In the genomic region with DNA sequence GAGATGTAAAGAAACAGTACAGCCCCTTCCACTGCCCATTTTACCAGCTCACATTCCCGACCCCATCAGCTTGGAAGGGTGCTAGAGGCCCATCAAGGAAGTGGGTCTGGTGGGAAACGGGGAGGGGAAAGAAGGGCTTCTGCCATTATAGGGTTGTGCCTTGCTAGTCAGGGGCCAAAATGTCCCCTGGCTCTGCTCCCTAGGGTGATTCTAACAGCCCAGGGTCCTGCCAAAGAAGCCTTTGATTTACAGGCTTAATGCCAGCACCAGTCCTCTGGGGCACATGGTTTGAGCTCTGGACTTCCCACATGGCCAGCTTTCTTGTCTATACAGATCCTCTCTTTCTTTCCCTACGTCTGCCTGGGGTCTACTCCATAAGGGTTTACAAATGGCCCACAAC, we compare ENCODE assay signal across 25 cellular contexts. TPM values are rescaled to one million over a fixed set of nuclear protein-coding genes. Genes with fewer than 3 reads are reported as not detected.
DNase-seq lines count a peak whose midpoint lies in the region; ATAC-seq and TF ChIP-seq lines count a peak whose summit lies in the region.
"Had no signal": no experiment of that assay in that cellular context is flagged by ENCODE, and none has a peak within 500 bp of the region (broad histone marks: within the 10 kb centered on the region; RNA-seq: fewer than 3 reads in every experiment).

No MANE protein-coding gene starts in this region.

- CTCF ChIA-PET in activated CD8-positive, alpha-beta memory T cell treated with anti-CD3 and anti-CD28 coated beads, Interleukin-2, amount 10 ng/mL, durations not matched to agents 7 days and 5 days (lab: Charles Lee), result interaction anchor here (0.7 to 3.0 kb wide), 5 partner anchors 8 to 104 kb away, joined by 3 to 18 read pairs (median 4); no protein-coding TSS in a partner anchor
- CTCF ChIA-PET in PC-3 (lab: Charles Lee), result interaction anchor here (0.6 kb wide), 1 partner anchor 167 kb away, joined by 5 read pairs; no protein-coding TSS in a partner anchor

- H3K4me1 ChIP-seq in MM.1S (ENCODE audit: low read length) (peaks cover 26% of the 10 kb centered on the region), heart left ventricle (peaks cover 0 to 48% (median 19%) of the 10 kb centered on the region in 12 donors), tibial artery (peaks cover 0 to 57% (median 17%) of the 10 kb centered on the region in 4 donors), PC-3 (ENCODE audit: insufficient read depth, low read length) (no peaks in the 10 kb centered on the region)
- H3K4me1 ChIP-seq: colonic mucosa had no signal

- H3K27me3 ChIP-seq in MM.1S (replicated peaks; ENCODE audit: insufficient read depth, low read length) (no peaks in the 10 kb centered on the region), heart left ventricle (no peaks in the 10 kb centered on the region), tibial artery (no peaks in the 10 kb centered on the region), PC-3 (ENCODE audit: low read length) (no peaks in the 10 kb centered on the region)
- H3K27me3 ChIP-seq: colonic mucosa, esophagus squamous epithelium, gastroesophageal sphincter, MG63, tibial nerve had no signal

- WGBS in heart left ventricle, 4 donors, result 43 to 57% (median 56%) methylated on average over 3 of the region's 3 CpGs

- H3K36me3 Mint-ChIP-seq in activated CD8-positive, alpha-beta memory T cell treated with anti-CD3 and anti-CD28 coated beads, Interleukin-2, amount 10 ng/mL, durations not matched to agents 7 days and 5 days, result no peaks in the 10 kb centered on the region
- peaks cover 0 to 9% (median 6%) of the 10 kb centered on the region in 3 donors for H3K36me3 Mint-ChIP-seq in naive thymus-derived CD8-positive, alpha-beta T cell
- H3K36me3 Mint-ChIP-seq: WTC11 had no signal

- H2AFZ ChIP-seq in MM.1S (ENCODE audit: low read length), result no peak overlapping the region
- no peak overlapping the region for H2AFZ ChIP-seq in PC-3 (ENCODE audit: low read length)

- H3K9me2 ChIP-seq in MM.1S (replicated peaks; ENCODE audit: insufficient read depth, low read length), result no peaks in the 10 kb centered on the region
- H3K9me2 ChIP-seq in PC-3 (replicated peaks; ENCODE audit: low read length), result no peaks in the 10 kb centered on the region
- H3K9me2 ChIP-seq: SK-N-SH had no signal

- DNase-seq in activated CD8-positive, alpha-beta memory T cell treated with anti-CD3 and anti-CD28 coated beads, Interleukin-2, amount 10 ng/mL, durations not matched to agents 7 days and 5 days, result no peak
- no peak for DNase-seq in activated CD8-positive, alpha-beta memory T cell treated with anti-CD3 and anti-CD28 coated beads, Interleukin-2, amount 50 U/mL, for 48 hours
- DNase-seq in MM.1S, result no peak
- no peak for DNase-seq in heart left ventricle
- no peak for DNase-seq in tibial artery
- no peak for DNase-seq in naive thymus-derived CD8-positive, alpha-beta T cell
- DNase-seq in PC-3, result no peak
- DNase-seq: activated CD4-positive, alpha-beta memory T cell treated with anti-CD3 and anti-CD28 coated beads, Interleukin-2, amount 10 ng/mL, durations not matched to agents 7 days and 5 days; activated naive CD8-positive, alpha-beta T cell treated with anti-CD3 and anti-CD28 coated beads, Interleukin-2, amount 10 ng/mL, durations not matched to agents 7 days and 5 days; colonic mucosa; endodermal cell; esophagus squamous epithelium; kidney; mammary epithelial cell; MG63; NCI-H146; NCI-H2171 treated with DMSO at 0.1 percent for 48 hours; NCI-H526; SK-N-SH; stimulated activated CD4-positive, alpha-beta T cell treated with anti-CD3 and anti-CD28 coated beads, Interleukin-4, amount 100 ng/mL, for 1 hour; stimulated activated naive CD8-positive, alpha-beta T cell treated with anti-CD3 and anti-CD28 coated beads, Interleukin-15, Interleukin-2, amounts not matched to agents 100 U/mL and 50 U/mL, for 24 hours had no signal

- H3K79me2 ChIP-seq in MM.1S (ENCODE audit: low read length) (peaks cover 3% of the 10 kb centered on the region), PC-3 (ENCODE audit: low read length) (no peaks in the 10 kb centered on the region)

- peak overlapping the region; percentile 63; the same call in 1 of the 2 replicates for H3K4me2 ChIP-seq in MM.1S (ENCODE audit: low read depth, low read length)
- H3K4me2 ChIP-seq in PC-3 (ENCODE audit: low read length), result no peak overlapping the region
- H3K4me2 ChIP-seq: SK-N-SH had no signal

- ATAC-seq in activated CD8-positive, alpha-beta memory T cell treated with anti-CD3 and anti-CD28 coated beads, Interleukin-2, amount 10 ng/mL, durations not matched to agents 7 days and 5 days, result no peak
- ATAC-seq in heart left ventricle, result peak; percentile 38 to 74 (median 56)
- ATAC-seq in naive thymus-derived CD8-positive, alpha-beta T cell, result no peak
- ATAC-seq in GM21723 (IDR thresholded peaks at IDR 0.05; ENCODE audit: unreplicated experiment), result no peak
- no peak for ATAC-seq in PC-3
- ATAC-seq: gastroesophageal sphincter; stimulated activated naive CD8-positive, alpha-beta T cell treated with anti-CD3 and anti-CD28 coated beads, Interleukin-15, Interleukin-2, amounts not matched to agents 100 U/mL and 50 U/mL, for 24 hours; WTC11 had no signal

- no peak for TF ChIP-seq POLR2A in heart left ventricle (IDR thresholded peaks at IDR 0.05)

- peaks cover 10% of the 10 kb centered on the region for H3F3A ChIP-seq in MM.1S (ENCODE audit: insufficient read depth, low read length)
- H3F3A ChIP-seq in PC-3 (ENCODE audit: low read length, unreplicated experiment), result no peaks in the 10 kb centered on the region

- H3K27ac Mint-ChIP-seq in activated CD8-positive, alpha-beta memory T cell treated with anti-CD3 and anti-CD28 coated beads, Interleukin-2, amount 10 ng/mL, durations not matched to agents 7 days and 5 days, result peak overlapping the region; percentile 10
- peak overlapping the region in 1 of 10 donors; percentile 24 for H3K27ac Mint-ChIP-seq in naive thymus-derived CD8-positive, alpha-beta T cell
- H3K27ac Mint-ChIP-seq: activated CD4-positive, alpha-beta memory T cell treated with anti-CD3 and anti-CD28 coated beads, Interleukin-2, amount 10 ng/mL, durations not matched to agents 7 days and 5 days; activated naive CD8-positive, alpha-beta T cell treated with anti-CD3 and anti-CD28 coated beads, Interleukin-2, amount 10 ng/mL, durations not matched to agents 7 days and 5 days; endodermal cell; WTC11 had no signal

- TF ChIP-seq CTCF in MM.1S (IDR thresholded peaks at IDR 0.05; ENCODE audit: low read length) (no peak), heart left ventricle (IDR thresholded peaks at IDR 0.05) (no peak), tibial artery (IDR thresholded peaks at IDR 0.05) (no peak), PC-3 (conservative IDR thresholded peaks at IDR 0.05; ENCODE audit: low read depth, low read length) (no peak)

- no peak overlapping the region for H3K4me3 Mint-ChIP-seq in activated CD8-positive, alpha-beta memory T cell treated with anti-CD3 and anti-CD28 coated beads, Interleukin-2, amount 10 ng/mL, durations not matched to agents 7 days and 5 days
- no peak overlapping the region for H3K4me3 Mint-ChIP-seq in naive thymus-derived CD8-positive, alpha-beta T cell
- H3K4me3 Mint-ChIP-seq: activated CD4-positive, alpha-beta memory T cell treated with anti-CD3 and anti-CD28 coated beads, Interleukin-2, amount 10 ng/mL, durations not matched to agents 7 days and 5 days; activated naive CD8-positive, alpha-beta T cell treated with anti-CD3 and anti-CD28 coated beads, Interleukin-2, amount 10 ng/mL, durations not matched to agents 7 days and 5 days; endodermal cell; WTC11 had no signal

- BruUV-seq in PC-3 (replicated peaks; lab: Mats Ljungman, UMichigan), result no TSS peak

- H3K9me3 ChIP-seq in MM.1S (replicated peaks; ENCODE audit: insufficient read depth, low read length) (no peaks in the 10 kb centered on the region), heart left ventricle (no peaks in the 10 kb centered on the region), tibial artery (no peaks in the 10 kb centered on the region), PC-3 (ENCODE audit: low read length) (no peaks in the 10 kb centered on the region)
- H3K9me3 ChIP-seq: colonic mucosa, esophagus squamous epithelium, gastroesophageal sphincter, MG63, SK-N-SH, tibial nerve had no signal

- H3K36me3 ChIP-seq in MM.1S (replicated peaks; ENCODE audit: insufficient read depth, low read length) (no peaks in the 10 kb centered on the region), heart left ventricle (peaks cover 0 to 29% (median 22%) of the 10 kb centered on the region in 9 donors), tibial artery (peaks cover 24 to 29% (median 27%) of the 10 kb centered on the region in 3 donors), PC-3 (ENCODE audit: low read depth, low read length) (no peaks in the 10 kb centered on the region)
- H3K36me3 ChIP-seq: colonic mucosa had no signal

- no peaks in the 10 kb centered on the region for H3K9me3 Mint-ChIP-seq in activated CD8-positive, alpha-beta memory T cell treated with anti-CD3 and anti-CD28 coated beads, Interleukin-2, amount 10 ng/mL, durations not matched to agents 7 days and 5 days (ENCODE audit: low read depth)
- no peaks in the 10 kb centered on the region for H3K9me3 Mint-ChIP-seq in naive thymus-derived CD8-positive, alpha-beta T cell
- H3K9me3 Mint-ChIP-seq: activated CD4-positive, alpha-beta memory T cell treated with anti-CD3 and anti-CD28 coated beads, Interleukin-2, amount 10 ng/mL, durations not matched to agents 7 days and 5 days; activated naive CD8-positive, alpha-beta T cell treated with anti-CD3 and anti-CD28 coated beads, Interleukin-2, amount 10 ng/mL, durations not matched to agents 7 days and 5 days; endodermal cell; WTC11 had no signal

- H3K27ac ChIP-seq in MM.1S (ENCODE audit: low read length) (no peak overlapping the region), heart left ventricle (peak overlapping the region in 6 of 12 donors; percentile 8 to 46 (median 24)), tibial artery (peak overlapping the region; percentile 53 to 66), PC-3 (ENCODE audit: low read length) (no peak overlapping the region)
- H3K27ac ChIP-seq: colonic mucosa, esophagus squamous epithelium, tibial nerve had no signal

- H3K4me3 ChIP-seq in MM.1S (ENCODE audit: low read length), result no peak overlapping the region
- no peak overlapping the region for H3K4me3 ChIP-seq in heart left ventricle
- no peak overlapping the region for H3K4me3 ChIP-seq in tibial artery
- H3K4me3 ChIP-seq in PC-3 (ENCODE audit: low read length), result no peak overlapping the region
- H3K4me3 ChIP-seq: colonic mucosa, esophagus squamous epithelium, gastroesophageal sphincter, MG63, tibial nerve had no signal

- intact Hi-C loops in heart left ventricle (cut with DNase I), result loop anchor here in 1 of 10 donors (10.0 kb wide), 2 partner anchors 264 to 354 kb away; no protein-coding TSS in a partner anchor
- intact Hi-C loops in tibial artery (cut with DNase I; ENCODE audit: low total_unique reads), result loop anchor here (10.0 kb wide), 1 partner anchor 264 kb away; no protein-coding TSS in a partner anchor
- intact Hi-C loops in PC-3 (cut with micrococcal nuclease), result no loop called here

- H3K27me3 Mint-ChIP-seq in activated CD8-positive, alpha-beta memory T cell treated with anti-CD3 and anti-CD28 coated beads, Interleukin-2, amount 10 ng/mL, durations not matched to agents 7 days and 5 days, result no peaks in the 10 kb centered on the region
- H3K27me3 Mint-ChIP-seq in naive thymus-derived CD8-positive, alpha-beta T cell, result no peaks in the 10 kb centered on the region
- H3K27me3 Mint-ChIP-seq: activated CD4-positive, alpha-beta memory T cell treated with anti-CD3 and anti-CD28 coated beads, Interleukin-2, amount 10 ng/mL, durations not matched to agents 7 days and 5 days; activated naive CD8-positive, alpha-beta T cell treated with anti-CD3 and anti-CD28 coated beads, Interleukin-2, amount 10 ng/mL, durations not matched to agents 7 days and 5 days had no signal

- POLR2A ChIA-PET in naive thymus-derived CD8-positive, alpha-beta T cell (lab: Charles Lee), result no interaction called here
- POLR2A ChIA-PET in PC-3 (lab: Charles Lee; ENCODE audit: unreplicated experiment), result no interaction called here

- H4K20me1 ChIP-seq in MM.1S (ENCODE audit: insufficient read depth, low read length) (no peaks in the 10 kb centered on the region), PC-3 (ENCODE audit: low read length) (no peaks in the 10 kb centered on the region)

- H3K9ac ChIP-seq in MM.1S (ENCODE audit: low read length), result no peak overlapping the region
- no peak overlapping the region for H3K9ac ChIP-seq in PC-3 (ENCODE audit: low read length)
- H3K9ac ChIP-seq: SK-N-SH had no signal

- peaks cover 20% of the 10 kb centered on the region for H3K4me1 Mint-ChIP-seq in activated CD8-positive, alpha-beta memory T cell treated with anti-CD3 and anti-CD28 coated beads, Interleukin-2, amount 10 ng/mL, durations not matched to agents 7 days and 5 days
- peaks cover 2 to 15% (median 10%) of the 10 kb centered on the region in 4 donors for H3K4me1 Mint-ChIP-seq in naive thymus-derived CD8-positive, alpha-beta T cell

RNA-seq across cellular contexts. Expression of a gene that starts 10.6 kb away (rescaled TPM):
- 10 to 100 TPM; 55.0 to 61.8 TPM for total RNA-seq in activated CD8-positive, alpha-beta memory T cell treated with anti-CD3 and anti-CD28 coated beads, Interleukin-2, amount 10 ng/mL, durations not matched to agents 7 days and 5 days
- 10 to 100 TPM; 26.2 to 46.1 (median 33.0) TPM for total RNA-seq in heart left ventricle
- 10 to 100 TPM; 20.2 to 42.3 TPM for polyA plus RNA-seq in heart left ventricle
- 10 to 100 TPM; 94.7 to 96.8 TPM for total RNA-seq in naive thymus-derived CD8-positive, alpha-beta T cell
- 10 to 100 TPM; 22.1 to 35.9 (median 30.7) TPM for polyA plus RNA-seq in naive thymus-derived CD8-positive, alpha-beta T cell
- total RNA-seq in PC-3 (2014; rRNA removed), result 17.9 and 20.8 TPM in 2 replicates

RNA-seq across cellular contexts. Expression of a gene that starts 35.2 kb away (rescaled TPM):
- under 1 TPM; 0.12 to 0.54 TPM for total RNA-seq in activated CD8-positive, alpha-beta memory T cell treated with anti-CD3 and anti-CD28 coated beads, Interleukin-2, amount 10 ng/mL, durations not matched to agents 7 days and 5 days
- total RNA-seq in heart left ventricle (10 to 100 TPM in 2 of 9 donors, 1 to 10 TPM in 7; 1.7 to 18.7 (median 4.6) TPM), PC-3 (2014; rRNA removed) (1.5 and 2.4 TPM in 2 replicates)
- 1 to 10 TPM in 1 of 2 donors, under 1 TPM in 1; 0.61 to 2.4 TPM for polyA plus RNA-seq in heart left ventricle
- under 1 TPM in 1 of 2 experiments, not detected in 1; 0.05 TPM for total RNA-seq in naive thymus-derived CD8-positive, alpha-beta T cell
- under 1 TPM; 0.03 to 0.06 (median 0.05) TPM for polyA plus RNA-seq in naive thymus-derived CD8-positive, alpha-beta T cell
- total RNA-seq: activated CD4-positive, alpha-beta memory T cell treated with anti-CD3 and anti-CD28 coated beads, Interleukin-2, amount 10 ng/mL, durations not matched to agents 7 days and 5 days had no signal

RNA-seq across cellular contexts. Expression of a gene that starts 48.7 kb away (rescaled TPM):
- total RNA-seq in activated CD8-positive, alpha-beta memory T cell treated with anti-CD3 and anti-CD28 coated beads, Interleukin-2, amount 10 ng/mL, durations not matched to agents 7 days and 5 days, result 100 to 1,000 TPM; 153 to 194 TPM
- total RNA-seq in heart left ventricle (10 to 100 TPM in 1 of 9 donors, 1 to 10 TPM in 5, under 1 TPM in 3; 0.38 to 14.4 (median 1.3) TPM), PC-3 (2014; rRNA removed) (37.3 and 42.8 TPM in 2 replicates)
- under 1 TPM; 0.72 to 0.86 TPM for polyA plus RNA-seq in heart left ventricle
- 100 to 1,000 TPM; 263 to 268 TPM for total RNA-seq in naive thymus-derived CD8-positive, alpha-beta T cell
- 100 to 1,000 TPM in 2 of 3 donors, 10 to 100 TPM in 1; 93.7 to 196 (median 136) TPM for polyA plus RNA-seq in naive thymus-derived CD8-positive, alpha-beta T cell

Comparison
In these comparisons a context has a peak if more than half of its experiments do, and no peak if none do; other contexts are left out.
1. ATAC-seq: peak in heart left ventricle (4 of 4); none in activated CD8-positive, alpha-beta memory T cell treated with anti-CD3 and anti-CD28 coated beads, Interleukin-2, amount 10 ng/mL, durations not matched to agents 7 days and 5 days (single experiment), naive thymus-derived CD8-positive, alpha-beta T cell (0 of 2), GM21723 (single experiment) and PC-3 (single experiment).
2. H3K27ac ChIP-seq: peak in tibial artery (2 of 2); none in MM.1S (single experiment) and PC-3 (single experiment).